Comparison of ENCODE assay signal across 9 cellular contexts in genomic region chr19:47780215-47780551, GRCh38. TPM values are rescaled to one million over a fixed set of nuclear protein-coding genes. Genes with fewer than 3 reads are reported as not detected.
DNase-seq lines count a peak whose midpoint lies in the region; TF ChIP-seq lines count a peak whose summit lies in the region.
"Had no signal": no experiment of that assay in that cellular context is flagged by ENCODE, and none has a peak within 500 bp of the region (broad histone marks: within the 10 kb centered on the region; RNA-seq: fewer than 3 reads in every experiment).

No MANE protein-coding gene starts in this region.

- intact Hi-C loops in tibial artery (cut with DNase I; ENCODE audit: low total_unique reads), result no loop called here

- no peak overlapping the region for H2BK15ac ChIP-seq in mesenchymal stem cell (ENCODE audit: low read depth, poor library complexity, severe bottlenecking)

- no peak overlapping the region for H2AFZ ChIP-seq in mesenchymal stem cell (ENCODE audit: low read depth, low read length)

- H3K14ac ChIP-seq in mesenchymal stem cell (ENCODE audit: low read length in 2 of 2), result no peak overlapping the region

- peak overlapping the region in 1 of 2 experiments; percentile 11 for H2BK12ac ChIP-seq in mesenchymal stem cell (ENCODE audit: low read length in 2 of 2)

- H2BK5ac ChIP-seq in mesenchymal stem cell (ENCODE audit: low read depth, low read length, poor library complexity, severe bottlenecking), result no peak overlapping the region

- TF ChIP-seq CTCF in brain microvascular endothelial cell (IDR thresholded peaks at IDR 0.05; ENCODE audit: low read depth, low read length, missing control alignments), result no peak
- TF ChIP-seq CTCF in tibial artery (IDR thresholded peaks at IDR 0.05), result no peak
- no peak for TF ChIP-seq CTCF in GM13977 (IDR thresholded peaks at IDR 0.05; ENCODE audit: extremely low read depth, insufficient read depth, missing control alignments)

- H3K9me3 Mint-ChIP-seq in activated T-cell treated with anti-CD3 and anti-CD28 coated beads, Interleukin-2, amount 50 U/mL, for 24 hours, result no peaks in the 10 kb centered on the region

- peak overlapping the region in 1 of 2 experiments; percentile 63 for H3K23ac ChIP-seq in mesenchymal stem cell (ENCODE audit: low read length in 2 of 2)

- no peak overlapping the region for H2BK120ac ChIP-seq in mesenchymal stem cell (ENCODE audit: low read depth, low read length)

- no peaks in the 10 kb centered on the region for H3K9me3 ChIP-seq in mesenchymal stem cell (ENCODE audit: control insufficient read depth, low read length)
- H3K9me3 ChIP-seq in tibial artery, result no peaks in the 10 kb centered on the region

- H3K4me2 ChIP-seq in mesenchymal stem cell (ENCODE audit: low read length, poor library complexity, severe bottlenecking), result no peak overlapping the region

- H3K27ac Mint-ChIP-seq in activated T-cell treated with anti-CD3 and anti-CD28 coated beads, Interleukin-2, amount 50 U/mL, for 24 hours, result peak overlapping the region; percentile 94

- peak overlapping the region in 1 of 2 experiments; percentile 20 for H3K4ac ChIP-seq in mesenchymal stem cell (ENCODE audit: low read depth in 1 of 2, low read length in 2 of 2)

- peak overlapping the region; percentile 97 for H3K4me3 Mint-ChIP-seq in activated T-cell treated with anti-CD3 and anti-CD28 coated beads, Interleukin-2, amount 50 U/mL, for 24 hours

- peak overlapping the region in 1 of 2 experiments; percentile 67 for H3K18ac ChIP-seq in mesenchymal stem cell (ENCODE audit: low read depth in 1 of 2, low read length in 2 of 2)

- H3K27me3 Mint-ChIP-seq in activated T-cell treated with anti-CD3 and anti-CD28 coated beads, Interleukin-2, amount 50 U/mL, for 24 hours, result no peaks in the 10 kb centered on the region

- H3K27ac ChIP-seq in brain microvascular endothelial cell, result no peak overlapping the region
- no peak overlapping the region for H3K27ac ChIP-seq in mesenchymal stem cell (ENCODE audit: low read length, poor library complexity, severe bottlenecking)
- peak overlapping the region; percentile 96 to 100 for H3K27ac ChIP-seq in tibial artery

- peaks cover 27% of the 10 kb centered on the region for H3K79me1 ChIP-seq in mesenchymal stem cell (replicated peaks; ENCODE audit: low read length, poor library complexity, severe bottlenecking)

- H3K27me3 ChIP-seq in brain microvascular endothelial cell (replicated peaks) (no peaks in the 10 kb centered on the region), mesenchymal stem cell (ENCODE audit: control insufficient read depth in 1 of 2, insufficient read depth in 1 of 2, low read length in 2 of 2) (no peaks in the 10 kb centered on the region), tibial artery (no peaks in the 10 kb centered on the region)

- in situ Hi-C loops in brain microvascular endothelial cell (cut with HindIII; ENCODE audit: low pct_ligation_motif_present, low sequenced_read_pairs), result no loop called here
- in situ Hi-C loops in GM13977 (cut with MboI; ENCODE audit: low pct_unique_long_range_greater_than_20kb, low sequenced_read_pairs, unreplicated experiment), result no loop called here

- H2AK5ac ChIP-seq in mesenchymal stem cell (ENCODE audit: low read length, severe bottlenecking), result no peak overlapping the region

- H3K4me3 ChIP-seq in brain microvascular endothelial cell (ENCODE audit: low read depth, low read length) (peak overlapping the region; percentile 88), mesenchymal stem cell (ENCODE audit: insufficient read depth in 1 of 2, low read depth in 1 of 2, low read length in 2 of 2) (peak overlapping the region in 1 of 2 experiments; percentile 96), tibial artery (peak overlapping the region; percentile 85 to 99)

- DNase-seq in activated T-cell treated with anti-CD3 and anti-CD28 coated beads, Interleukin-2, amount 50 U/mL, for 24 hours, result no peak
- no peak for DNase-seq in activated T-cell treated with anti-CD3 and anti-CD28 coated beads, Interleukin-2, amount 50 U/mL, for 1 hour
- DNase-seq in brain microvascular endothelial cell, result no peak
- DNase-seq in mesenchymal stem cell, result no peak
- no peak for DNase-seq in tibial artery
- no peak for DNase-seq in NCI-H524 (lab: John Stamatoyannopoulos, UW)
- no peak for DNase-seq in MV-4-11 (lab: John Stamatoyannopoulos, UW)
- no peak for DNase-seq in GM13977 (ENCODE audit: low spot score)
- DNase-seq: stimulated activated CD4-positive, alpha-beta T cell treated with anti-CD3 and anti-CD28 coated beads, Interleukin-4, amount 100 ng/mL, for 24 hours had no signal

- peaks cover 30% of the 10 kb centered on the region for H3K4me1 Mint-ChIP-seq in activated T-cell treated with anti-CD3 and anti-CD28 coated beads, Interleukin-2, amount 50 U/mL, for 24 hours (ENCODE audit: low read depth)

- WGBS in mesenchymal stem cell, result 81% methylated on average over 7 of the region's 9 CpGs

- peaks cover 24% of the 10 kb centered on the region for H3K4me1 ChIP-seq in mesenchymal stem cell (ENCODE audit: control insufficient read depth, insufficient read depth, low read depth, low read length)
- peaks cover 0 to 57% (median 41%) of the 10 kb centered on the region in 4 donors for H3K4me1 ChIP-seq in tibial artery

- H3K36me3 ChIP-seq in brain microvascular endothelial cell (replicated peaks) (peaks cover 32% of the 10 kb centered on the region), mesenchymal stem cell (ENCODE audit: control insufficient read depth in 1 of 2, insufficient read depth in 2 of 2, low read depth in 1 of 2, low read length in 2 of 2) (peaks cover 34 to 38% of the 10 kb centered on the region in 2 experiments), tibial artery (peaks cover 35 to 43% (median 41%) of the 10 kb centered on the region in 3 donors)

- H4K91ac ChIP-seq in mesenchymal stem cell (ENCODE audit: low read length), result no peak overlapping the region

- peak overlapping the region; percentile 97 for H3K9ac ChIP-seq in mesenchymal stem cell (ENCODE audit: low read length)

- peaks cover 66% of the 10 kb centered on the region for H3K36me3 Mint-ChIP-seq in activated T-cell treated with anti-CD3 and anti-CD28 coated beads, Interleukin-2, amount 50 U/mL, for 24 hours (ENCODE audit: low read depth)

- no peak overlapping the region for H4K8ac ChIP-seq in mesenchymal stem cell (ENCODE audit: low read length)

RNA-seq across cellular contexts. Expression of gene SELENOW, which starts 1.7 kb away (rescaled TPM):
- polyA plus RNA-seq in mesenchymal stem cell (2013, experiment 1 of 2), result 370 TPM
- 374 TPM for polyA plus RNA-seq in mesenchymal stem cell (2013, experiment 2 of 2)

RNA-seq across cellular contexts. Expression of gene TPRX1, which starts 24.2 kb away (rescaled TPM):
- polyA plus RNA-seq in mesenchymal stem cell (2013, experiment 1 of 2), result not detected
- polyA plus RNA-seq in mesenchymal stem cell (2013, experiment 2 of 2), result not detected

RNA-seq across cellular contexts. Expression of gene NOP53, which starts 34.8 kb away (rescaled TPM):
- polyA plus RNA-seq in mesenchymal stem cell (2013, experiment 1 of 2), result 245 TPM
- polyA plus RNA-seq in mesenchymal stem cell (2013, experiment 2 of 2), result 251 TPM

RNA-seq across cellular contexts. Expression of gene CRX, which starts 41.6 kb away (rescaled TPM):
- not detected for polyA plus RNA-seq in mesenchymal stem cell (2013, experiment 1 of 2)
- not detected for polyA plus RNA-seq in mesenchymal stem cell (2013, experiment 2 of 2)

Comparison
In these comparisons a context has a peak if more than half of its experiments do, and no peak if none do; other contexts are left out.
1. H3K27ac ChIP-seq: peak in tibial artery (2 of 2); none in brain microvascular endothelial cell (single experiment) and mesenchymal stem cell (single experiment).